Comparison of ENCODE assay signal across 1 cellular context in genomic region chr17:61451538-61452300, GRCh38.
TF ChIP-seq lines count a peak whose summit lies in the region.

No MANE protein-coding gene starts in this region.

TF ChIP-seq in HepG2, 621 proteins besides CTCF, POLR2A, EP300 and RAD21:
- TF ChIP-seq ZNF230 (CRISPR knock-in tag; IDR thresholded peaks at IDR 0.05) (no peak), SIN3B (IDR thresholded peaks at IDR 0.05; ENCODE audit: low read length) (no peak), ZNF275 (CRISPR knock-in tag; IDR thresholded peaks at IDR 0.05; ENCODE audit: borderline replicate concordance) (no peak), ZNF616 (CRISPR knock-in tag; IDR thresholded peaks at IDR 0.05; ENCODE audit: low read depth) (no peak), HBP1 (CRISPR knock-in tag; IDR thresholded peaks at IDR 0.05; ENCODE audit: low read depth) (no peak), MIXL1 (CRISPR knock-in tag; IDR thresholded peaks at IDR 0.05) (no peak), POGK (CRISPR knock-in tag; conservative IDR thresholded peaks at IDR 0.05) (no peak), KMT2A (CRISPR knock-in tag; IDR thresholded peaks at IDR 0.05) (no peak), SKIL (CRISPR knock-in tag; IDR thresholded peaks at IDR 0.05; ENCODE audit: borderline replicate concordance) (no peak)
